In the genomic region with DNA sequence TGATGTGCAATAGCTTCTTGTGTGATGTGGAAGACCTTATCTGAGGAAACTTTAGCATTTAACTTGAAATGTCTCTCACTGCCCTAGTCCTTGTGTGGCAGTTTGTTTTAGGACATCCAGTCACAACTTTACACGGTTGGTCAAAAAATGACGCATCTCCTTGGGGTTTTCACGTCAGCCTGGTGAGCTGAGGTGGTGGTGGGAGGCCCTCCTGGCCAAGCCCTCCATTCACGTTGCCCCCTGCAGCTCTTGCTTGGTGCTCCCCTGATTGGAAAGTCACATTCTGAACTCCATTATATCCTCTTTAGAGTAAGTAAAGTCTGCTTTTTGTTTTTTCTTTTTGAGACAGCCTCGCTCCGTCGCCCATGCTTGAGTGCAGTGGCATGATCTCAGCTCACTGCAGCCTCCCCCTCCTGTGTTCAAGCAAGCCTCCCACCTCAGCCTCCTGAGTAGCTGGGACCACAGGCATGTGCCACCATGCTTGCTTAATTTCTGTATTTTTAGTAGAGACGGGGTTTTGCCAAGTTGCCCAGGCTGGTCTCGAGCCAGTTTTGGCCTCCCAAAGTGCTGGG, we compare ENCODE assay signal across 13 cellular contexts. TPM values are rescaled to one million over a fixed set of nuclear protein-coding genes. Genes with fewer than 3 reads are reported as not detected.
DNase-seq lines count a peak whose midpoint lies in the region; ATAC-seq, FAIRE-seq and TF ChIP-seq lines count a peak whose summit lies in the region.
"Had no signal": no experiment of that assay in that cellular context is flagged by ENCODE, and none has a peak within 500 bp of the region (broad histone marks: within the 10 kb centered on the region; RNA-seq: fewer than 3 reads in every experiment).

No MANE protein-coding gene starts in this region.

- H3K36me3 ChIP-seq in GM23248 (ENCODE audit: low read depth) (peaks cover 43% of the 10 kb centered on the region), GM12878 (ENCODE audit: control insufficient read depth in 2 of 2, insufficient read depth in 2 of 2, low read length in 1 of 2) (peaks cover 10 to 35% of the 10 kb centered on the region in 2 experiments)

- H3K9me2 ChIP-seq in GM23248 (ENCODE audit: insufficient read depth), result no peaks in the 10 kb centered on the region
- H3K9me2 ChIP-seq: SK-N-SH had no signal

- H3K4me3 Mint-ChIP-seq in CD14-positive monocyte, result no peak overlapping the region
- H3K4me3 Mint-ChIP-seq: mesothelial cell of epicardium had no signal

- POLR2A ChIA-PET in GM12878 (lab: Charles Lee), result interaction anchor here (0.7 kb wide), 1 partner anchor 10 kb away, joined by 3 read pairs; no protein-coding TSS in a partner anchor

- no peaks in the 10 kb centered on the region for H3K27me3 Mint-ChIP-seq in CD14-positive monocyte (ENCODE audit: low read depth in 3 of 3)

- H3K9me3 Mint-ChIP-seq in CD14-positive monocyte, result no peaks in the 10 kb centered on the region
- H3K9me3 Mint-ChIP-seq: mesothelial cell of epicardium had no signal

- no peak for TF ChIP-seq RAD21 in GM12878 (IDR thresholded peaks at IDR 0.05; ENCODE audit: insufficient read depth, low read depth, low read length)

- BruUV-seq in GM12878 (replicated peaks; lab: Mats Ljungman, UMichigan), result no TSS peak

- H3K4me2 ChIP-seq in GM23248 (ENCODE audit: unreplicated experiment) (no peak overlapping the region), GM12878 (ENCODE audit: control insufficient read depth, insufficient read depth) (no peak overlapping the region)
- H3K4me2 ChIP-seq: SK-N-SH had no signal

- peaks cover 64 to 84% of the 10 kb centered on the region in 2 donors for H3K36me3 Mint-ChIP-seq in CD14-positive monocyte

- DNase-seq in CD14-positive monocyte (ENCODE audit: low spot score) (no peak), GM23248 (no peak), GM12878 (ENCODE audit: low read depth, low spot score) (no peak), NCI-H1436 (lab: John Stamatoyannopoulos, UW) (no peak), foreskin melanocyte (no peak), retina (no peak)
- DNase-seq: heart right ventricle; NCI-H187; NCI-H510A treated with DMSO at 0.1 percent for 48 hours; SK-N-SH; stimulated activated naive CD4-positive, alpha-beta T cell had no signal

- RAD21 ChIA-PET in GM12878 (lab: Charles Lee; ENCODE audit: unreplicated experiment), result no interaction called here

- no peak for FAIRE-seq in GM12878 (lab: Jason Lieb, UNC)
- FAIRE-seq: keratinocyte had no signal

- 83 to 84% methylated on average over 9 of the region's 9 CpGs for WGBS in GM23248 (ENCODE audit: low coverage in 1 of 2, low lambda C conversion rate in 2 of 2, missing lambda C conversion rate in 2 of 2), 2 experiments
- 78% methylated on average over 9 of the region's 9 CpGs for WGBS in GM12878 (ENCODE audit: insufficient coverage, insufficient replicate concordance, low lambda C conversion rate, missing lambda C conversion rate)

- ATAC-seq in GM12878, result peak; percentile 28
- ATAC-seq: heart right ventricle had no signal

- H3K4me3 ChIP-seq in GM23248, result no peak overlapping the region
- no peak overlapping the region for H3K4me3 ChIP-seq in GM12878
- H3K4me3 ChIP-seq: heart right ventricle had no signal

- H3K27me3 ChIP-seq in GM23248 (replicated peaks; ENCODE audit: insufficient read depth) (no peaks in the 10 kb centered on the region), GM12878 (replicated peaks in 1 of 2; ENCODE audit: control insufficient read depth in 2 of 2, insufficient read depth in 2 of 2, low read length in 1 of 2) (no peaks in the 10 kb centered on the region)
- H3K27me3 ChIP-seq: heart right ventricle had no signal

- H3K27ac Mint-ChIP-seq in CD14-positive monocyte, result peak overlapping the region in 5 of 7 donors; percentile 18 to 81 (median 69)

- CTCF ChIA-PET in GM12878 (lab: Yijun Ruan, JAX), result interaction anchor here (0.9 to 1.7 kb wide), 6 partner anchors 10 to 25 kb away, joined by 3 to 5 read pairs (median 4); no protein-coding TSS in a partner anchor

- in situ Hi-C loops in GM23248 (cut with MboI), result no loop called here
- in situ Hi-C loops in GM12878 (cut with MboI), result no loop called here

- 0 out of 2 replicates have a peak overlapping the region, but pooled peaks have one; percentile 6 for H3K27ac ChIP-seq in GM23248
- no peak overlapping the region for H3K27ac ChIP-seq in GM12878 (ENCODE audit: control insufficient read depth, insufficient read depth)
- H3K27ac ChIP-seq: heart right ventricle had no signal

- H4K20me1 ChIP-seq in GM23248 (ENCODE audit: insufficient read depth) (no peaks in the 10 kb centered on the region; the same call in 1 of the 2 replicates), GM12878 (ENCODE audit: control insufficient read depth, insufficient read depth) (peaks cover 8% of the 10 kb centered on the region; the same call in 1 of the 2 replicates)

- TF ChIP-seq EP300 in GM12878 (IDR thresholded peaks at IDR 0.05; ENCODE audit: borderline replicate concordance in 1 of 2, control insufficient read depth in 1 of 2, low read depth in 2 of 2, low read length in 2 of 2), result no peak

- TF ChIP-seq POLR2A in GM12878 (IDR thresholded peaks at IDR 0.05; ENCODE audit: low read depth, low read length), result peak; percentile 52; the same call in 1 of the 2 replicates

- peaks cover 8% of the 10 kb centered on the region for H3K4me1 Mint-ChIP-seq in CD14-positive monocyte

- H3K4me1 ChIP-seq in GM23248 (ENCODE audit: insufficient read depth) (peaks cover 17% of the 10 kb centered on the region), GM12878 (ENCODE audit: control insufficient read depth, insufficient read depth, low read length) (no peaks in the 10 kb centered on the region)

- TF ChIP-seq CTCF in CD14-positive monocyte (IDR thresholded peaks at IDR 0.05) (no peak), GM12878 (IDR thresholded peaks at IDR 0.05 in 2 of 3, conservative IDR thresholded peaks at IDR 0.05 in 1 of 3; ENCODE audit: control insufficient read depth in 2 of 3, extremely low read depth in 1 of 3, insufficient read depth in 1 of 3, low read depth in 3 of 3, low read length in 3 of 3) (no peak)

- peaks cover 58% of the 10 kb centered on the region for H3F3A ChIP-seq in GM23248 (ENCODE audit: insufficient read depth)

- no peak overlapping the region for H3K9ac ChIP-seq in GM23248
- H3K9ac ChIP-seq in GM12878 (ENCODE audit: control insufficient read depth, insufficient read depth, low read length), result no peak overlapping the region
- H3K9ac ChIP-seq: SK-N-SH had no signal

- H2AFZ ChIP-seq in GM23248 (no peak overlapping the region), GM12878 (ENCODE audit: control insufficient read depth, low read depth, low read length) (no peak overlapping the region)

- H3K79me2 ChIP-seq in GM23248 (ENCODE audit: insufficient read depth), result peaks cover 36% of the 10 kb centered on the region
- H3K79me2 ChIP-seq in GM12878 (ENCODE audit: control insufficient read depth, insufficient read depth, low read length), result peaks cover 25% of the 10 kb centered on the region

- SMC1A ChIA-PET in GM12878 (lab: Charles Lee; ENCODE audit: uncharacterized antibody, unreplicated experiment), result interaction anchor here (1.0 to 1.1 kb wide), 3 partner anchors 10 to 25 kb away, joined by 3 to 5 read pairs (median 3); no protein-coding TSS in a partner anchor

- no peaks in the 10 kb centered on the region for H3K9me3 ChIP-seq in GM23248 (ENCODE audit: low read depth)
- H3K9me3 ChIP-seq in GM12878 (replicated peaks; ENCODE audit: control insufficient read depth, insufficient read depth, low read length), result no peaks in the 10 kb centered on the region
- H3K9me3 ChIP-seq: heart right ventricle, SK-N-SH had no signal

- intact Hi-C loops in CD14-positive monocyte (cut with micrococcal nuclease), result no loop called here
- intact Hi-C loops in GM12878 (cut with micrococcal nuclease; ENCODE audit: unreplicated experiment), result no loop called here

RNA-seq across cellular contexts. Expression of gene PGAM1, which starts 7.5 kb away (rescaled TPM):
- polyA plus RNA-seq in CD14-positive monocyte (100 to 1,000 TPM; 498 to 749 TPM), GM23248 (2016; fragmentation: Nextera tagmentation; extraction: Ambion mirVana) (879 and 921 TPM in 2 replicates), GM12878 (2011; rRNA removed) (1,223 and 1,362 TPM in 2 replicates), GM12878 (2014; fragmentation: Illumina TruSeq; extraction: Trizol) (458 and 657 TPM in 2 replicates), GM12878 (2014; fragmentation: Nextera tagmentation; extraction: Ambion mirVana) (100 to 1,000 TPM; 115 to 271 TPM), GM12878 (2014; rRNA removed) (761 and 772 TPM in 2 replicates), GM12878 (2016; fragmentation: Nextera tagmentation; extraction: Ambion mirVana) (1,000 to 10,000 TPM; 1,161 to 1,235 TPM)
- 1,144 and 1,237 TPM in 2 replicates for total RNA-seq in GM23248 (2014; rRNA removed; shearing (Covaris generic))
- 129 and 132 TPM in 2 replicates for total RNA-seq in GM12878 (2013; cell fraction: nucleolus; rRNA removed)
- total RNA-seq in GM12878 (2014; rRNA removed) (900 and 915 TPM in 2 replicates), GM12878 (2014; rRNA removed; fragmentation: Illumina TruSeq; extraction: Trizol) (522 and 529 TPM in 2 replicates), GM12878 (2021) (716 and 743 TPM in 2 replicates)
- polyA plus RNA-seq in GM12878 (2011; ENCODE audit: low read depth), result 616 TPM
- 1,432 and 1,474 TPM in 2 replicates for polyA plus RNA-seq in GM12878 (2011; cell fraction: cytosol; rRNA removed)
- 542 and 632 TPM in 2 replicates for polyA plus RNA-seq in GM12878 (2011; cell fraction: nucleus; rRNA removed)
- 909 and 1,002 TPM in 2 replicates for polyA plus RNA-seq in GM12878 (2012)
- polyA minus RNA-seq in GM12878 (2011; rRNA and poly(A)+ RNA removed), result 705 and 1,086 TPM in 2 replicates
- 277 and 295 TPM in 2 replicates for polyA minus RNA-seq in GM12878 (2011; cell fraction: cytosol; rRNA and poly(A)+ RNA removed)
- polyA minus RNA-seq in GM12878 (2011; cell fraction: nucleus; rRNA and poly(A)+ RNA removed), result 144 and 158 TPM in 2 replicates

RNA-seq across cellular contexts. Expression of gene EXOSC1, which starts 12.3 kb away (rescaled TPM):
- polyA plus RNA-seq in CD14-positive monocyte (10 to 100 TPM; 55.8 to 60.6 TPM), GM23248 (2016; fragmentation: Nextera tagmentation; extraction: Ambion mirVana) (54.7 and 56.6 TPM in 2 replicates), GM12878 (2011; rRNA removed) (50.8 and 53.7 TPM in 2 replicates), GM12878 (2014; fragmentation: Illumina TruSeq; extraction: Trizol) (80.5 and 83.4 TPM in 2 replicates), GM12878 (2014; fragmentation: Nextera tagmentation; extraction: Ambion mirVana) (100 to 1,000 TPM in 1 of 2 experiments, 10 to 100 TPM in 1; 88.8 to 121 TPM), GM12878 (2014; rRNA removed) (65.7 and 66.7 TPM in 2 replicates), GM12878 (2016; fragmentation: Nextera tagmentation; extraction: Ambion mirVana) (100 to 1,000 TPM; 116 to 119 TPM)
- 22.1 and 46.8 TPM in 2 replicates for total RNA-seq in GM23248 (2014; rRNA removed; shearing (Covaris generic))
- total RNA-seq in GM12878 (2013; cell fraction: nucleolus; rRNA removed), result 32.7 and 33.1 TPM in 2 replicates
- total RNA-seq in GM12878 (2014; rRNA removed) (63.1 and 65.8 TPM in 2 replicates), GM12878 (2014; rRNA removed; fragmentation: Illumina TruSeq; extraction: Trizol) (63.8 and 65.7 TPM in 2 replicates), GM12878 (2021) (43.4 and 50.3 TPM in 2 replicates)
- polyA plus RNA-seq in GM12878 (2011; ENCODE audit: low read depth), result 43.6 TPM
- polyA plus RNA-seq in GM12878 (2011; cell fraction: cytosol; rRNA removed), result 56.7 and 58.7 TPM in 2 replicates
- polyA plus RNA-seq in GM12878 (2011; cell fraction: nucleus; rRNA removed), result 27.4 and 30.1 TPM in 2 replicates
- polyA plus RNA-seq in GM12878 (2012), result 44.2 and 44.4 TPM in 2 replicates
- polyA minus RNA-seq in GM12878 (2011; rRNA and poly(A)+ RNA removed), result 30.1 and 31.1 TPM in 2 replicates
- 6.4 and 13.6 TPM in 2 replicates for polyA minus RNA-seq in GM12878 (2011; cell fraction: cytosol; rRNA and poly(A)+ RNA removed)
- 9.2 and 15.8 TPM in 2 replicates for polyA minus RNA-seq in GM12878 (2011; cell fraction: nucleus; rRNA and poly(A)+ RNA removed)

RNA-seq across cellular contexts. Expression of gene ZDHHC16, which starts 12.5 kb away (rescaled TPM):
- polyA plus RNA-seq in CD14-positive monocyte (10 to 100 TPM; 24.1 to 26.4 TPM), GM23248 (2016; fragmentation: Nextera tagmentation; extraction: Ambion mirVana) (68.2 and 70.1 TPM in 2 replicates), GM12878 (2011; rRNA removed) (17.6 and 25.7 TPM in 2 replicates), GM12878 (2014; fragmentation: Illumina TruSeq; extraction: Trizol) (40.7 and 43.2 TPM in 2 replicates), GM12878 (2014; fragmentation: Nextera tagmentation; extraction: Ambion mirVana) (10 to 100 TPM; 16.8 to 20.0 TPM), GM12878 (2014; rRNA removed) (26.5 and 27.8 TPM in 2 replicates), GM12878 (2016; fragmentation: Nextera tagmentation; extraction: Ambion mirVana) (10 to 100 TPM; 56.6 to 63.1 TPM)
- total RNA-seq in GM23248 (2014; rRNA removed; shearing (Covaris generic)), result 64.1 and 69.1 TPM in 2 replicates
- 27.9 and 36.8 TPM in 2 replicates for total RNA-seq in GM12878 (2013; cell fraction: nucleolus; rRNA removed)
- total RNA-seq in GM12878 (2014; rRNA removed) (30.0 and 30.6 TPM in 2 replicates), GM12878 (2014; rRNA removed; fragmentation: Illumina TruSeq; extraction: Trizol) (27.3 and 29.6 TPM in 2 replicates), GM12878 (2021) (27.7 and 30.5 TPM in 2 replicates)
- 11.7 TPM for polyA plus RNA-seq in GM12878 (2011; ENCODE audit: low read depth)
- 42.2 and 45.9 TPM in 2 replicates for polyA plus RNA-seq in GM12878 (2011; cell fraction: cytosol; rRNA removed)
- polyA plus RNA-seq in GM12878 (2011; cell fraction: nucleus; rRNA removed), result 36.1 and 42.5 TPM in 2 replicates
- polyA plus RNA-seq in GM12878 (2012), result 14.2 and 16.8 TPM in 2 replicates
- polyA minus RNA-seq in GM12878 (2011; rRNA and poly(A)+ RNA removed), result 45.6 and 55.0 TPM in 2 replicates
- polyA minus RNA-seq in GM12878 (2011; cell fraction: cytosol; rRNA and poly(A)+ RNA removed), result 8.7 and 10.7 TPM in 2 replicates
- 15.4 and 26.1 TPM in 2 replicates for polyA minus RNA-seq in GM12878 (2011; cell fraction: nucleus; rRNA and poly(A)+ RNA removed)

RNA-seq across cellular contexts. Expression of gene RRP12, which starts 32.4 kb away (rescaled TPM):
- polyA plus RNA-seq in CD14-positive monocyte (10 to 100 TPM; 31.0 to 44.3 TPM), GM23248 (2016; fragmentation: Nextera tagmentation; extraction: Ambion mirVana) (17.5 and 17.6 TPM in 2 replicates), GM12878 (2011; rRNA removed) (5.0 and 13.9 TPM in 2 replicates), GM12878 (2014; fragmentation: Illumina TruSeq; extraction: Trizol) (5.1 and 16.5 TPM in 2 replicates), GM12878 (2014; fragmentation: Nextera tagmentation; extraction: Ambion mirVana) (1 to 10 TPM; 5.3 to 5.7 TPM), GM12878 (2014; rRNA removed) (17.1 and 22.1 TPM in 2 replicates), GM12878 (2016; fragmentation: Nextera tagmentation; extraction: Ambion mirVana) (10 to 100 TPM; 47.2 to 48.7 TPM)
- total RNA-seq in GM23248 (2014; rRNA removed; shearing (Covaris generic)), result 17.1 and 17.7 TPM in 2 replicates
- total RNA-seq in GM12878 (2013; cell fraction: nucleolus; rRNA removed), result 71.8 and 82.0 TPM in 2 replicates
- total RNA-seq in GM12878 (2014; rRNA removed) (27.2 and 32.6 TPM in 2 replicates), GM12878 (2014; rRNA removed; fragmentation: Illumina TruSeq; extraction: Trizol) (14.6 and 14.9 TPM in 2 replicates), GM12878 (2021) (47.7 and 48.3 TPM in 2 replicates)
- 9.1 TPM for polyA plus RNA-seq in GM12878 (2011; ENCODE audit: low read depth)
- polyA plus RNA-seq in GM12878 (2011; cell fraction: cytosol; rRNA removed), result 8.6 and 8.9 TPM in 2 replicates
- 38.5 and 56.3 TPM in 2 replicates for polyA plus RNA-seq in GM12878 (2011; cell fraction: nucleus; rRNA removed)
- 14.7 and 17.0 TPM in 2 replicates for polyA plus RNA-seq in GM12878 (2012)
- polyA minus RNA-seq in GM12878 (2011; rRNA and poly(A)+ RNA removed), result 19.9 and 23.0 TPM in 2 replicates
- polyA minus RNA-seq in GM12878 (2011; cell fraction: cytosol; rRNA and poly(A)+ RNA removed), result 7.4 and 14.5 TPM in 2 replicates
- polyA minus RNA-seq in GM12878 (2011; cell fraction: nucleus; rRNA and poly(A)+ RNA removed), result 22.7 and 41.5 TPM in 2 replicates
